ENCODE assay signal across 1 cellular context in genomic region chr12:52945389-52946232, GRCh38.
TF ChIP-seq lines count a peak whose summit lies in the region.

No MANE protein-coding gene starts in this region.

TF ChIP-seq in K562, 482 proteins besides CTCF, POLR2A, EP300 and RAD21 (continued from another document):
- TF ChIP-seq CLOCK (CRISPR knock-in tag; IDR thresholded peaks at IDR 0.05; ENCODE audit: borderline replicate concordance) (no peak), ZNF134 (CRISPR knock-in tag; conservative IDR thresholded peaks at IDR 0.05) (no peak), ZNF174 (CRISPR knock-in tag; IDR thresholded peaks at IDR 0.05) (no peak), CREB3 (tag; conservative IDR thresholded peaks at IDR 0.05; ENCODE audit: low read depth) (no peak), SAFB2 (IDR thresholded peaks at IDR 0.05; ENCODE audit: borderline replicate concordance, low read depth, low read length, severe bottlenecking) (no peak), NFXL1 (CRISPR knock-in tag; IDR thresholded peaks at IDR 0.05) (no peak), ZBTB43 (CRISPR knock-in tag; IDR thresholded peaks at IDR 0.05) (no peak)
TF ChIP-seq in K562: peak in this region for 5.
